In genomic region chr5:178662541-178662860, GRCh38 we compare ENCODE assay signal across 7 cellular contexts.
"Had no signal": no experiment of that assay in that cellular context is flagged by ENCODE, and none has a peak within 500 bp of the region (broad histone marks: within the 10 kb centered on the region; RNA-seq: fewer than 3 reads in every experiment).

No MANE protein-coding gene starts in this region.

- ATAC-seq: GM23338, HCT116 had no signal

- DNase-seq: GM23248, H7, HCEC 1CT, HFFc6 had no signal

- H2AFZ ChIP-seq: GM23248, GM23338 had no signal

- H3K4me2 ChIP-seq: GM23338 had no signal

- H3K4me1 ChIP-seq: HAP-1 had no signal

- H3K36me3 ChIP-seq: HAP-1 had no signal

- H3K9ac ChIP-seq: GM23248 had no signal

- H3K9me3 ChIP-seq: HAP-1 had no signal

- H3K4me3 ChIP-seq: GM23248, GM23338, HAP-1 had no signal

- H3K27ac ChIP-seq: GM23248 had no signal
